25 cellular contexts compared by ENCODE assay signal in the genomic region with DNA sequence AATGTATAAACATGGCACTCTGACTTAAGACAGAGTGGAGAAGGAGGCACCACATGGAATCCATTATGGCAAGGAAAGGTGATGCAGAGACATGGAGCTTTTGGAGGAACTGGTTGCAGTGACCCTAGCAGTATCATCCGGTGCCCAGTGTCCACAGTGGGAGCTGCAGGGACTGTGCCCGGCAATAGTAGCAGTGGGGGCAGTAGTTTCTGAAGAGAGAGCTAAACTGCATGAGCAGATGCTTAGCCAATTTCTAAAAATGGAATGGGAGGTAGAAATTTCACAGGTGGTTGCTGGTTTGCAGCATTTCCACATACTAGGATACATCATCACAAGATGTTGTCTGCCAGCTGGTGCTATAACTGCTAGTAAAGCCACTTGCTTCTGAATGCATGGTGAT.
"Had no signal": no experiment of that assay in that cellular context is flagged by ENCODE, and none has a peak within 500 bp of the region (broad histone marks: within the 10 kb centered on the region; RNA-seq: fewer than 3 reads in every experiment).

No MANE protein-coding gene starts in this region.

- DNase-seq: hippocampal formation; kidney; left ventricle myocardium inferior; mesendoderm; naive B cell; natural killer cell; nephron progenitor cell; occipital lobe; right lobe of liver; stimulated activated CD4-positive, alpha-beta T cell treated with anti-CD3 and anti-CD28 coated beads, Interleukin-12 subunit alpha, Interleukin-12 subunit beta, amount 100 ng/mL, for 4 hours; stimulated activated CD4-positive, alpha-beta T cell treated with anti-CD3 and anti-CD28 coated beads, Interleukin-15, amount 100 ng/mL, for 24 hours; stimulated activated CD4-positive, alpha-beta T cell treated with anti-CD3 and anti-CD28 coated beads, Interleukin-2, amount 100 ng/mL, for 24 hours; stimulated activated CD4-positive, alpha-beta T cell treated with anti-CD3 and anti-CD28 coated beads, Interleukin-4, amount 100 ng/mL, for 1 hour; stimulated activated naive B cell treated with anti-CD40 and anti-IgM and Interleukin-4, amounts not matched to agents 10 μg/mL and 1 μg/mL and 100 μg/mL, for 72 hours; stimulated activated naive CD8-positive, alpha-beta T cell treated with anti-CD3 and anti-CD28 coated beads, Interleukin-15, Interleukin-2, amounts not matched to agents 100 U/mL and 50 U/mL, for 24 hours; stomach; tibial artery; uterus had no signal

- ATAC-seq: natural killer cell; right lobe of liver; stimulated activated naive B cell treated with anti-CD40 and anti-IgM and Interleukin-4, amounts not matched to agents 10 μg/mL and 1 μg/mL and 100 μg/mL, for 72 hours; stimulated activated naive CD8-positive, alpha-beta T cell treated with anti-CD3 and anti-CD28 coated beads, Interleukin-15, Interleukin-2, amounts not matched to agents 100 U/mL and 50 U/mL, for 24 hours had no signal

- H3K9me3 ChIP-seq: left ventricle myocardium inferior, neutrophil, right atrium auricular region, right lobe of liver, stomach, thoracic aorta, tibial artery, uterus had no signal

- H3K4me1 ChIP-seq: neural progenitor cell, parathyroid adenoma, stomach, tibial artery, uterus had no signal

- H3K4me3 ChIP-seq: left ventricle myocardium inferior, lung, neural progenitor cell, right atrium auricular region, right lobe of liver, skin epidermis, stomach, thoracic aorta, tibial artery, uterus had no signal

- H3K27me3 ChIP-seq: neural progenitor cell, neutrophil, right atrium auricular region, right lobe of liver, stomach, tibial artery, uterus had no signal

- H3K9ac ChIP-seq: neural progenitor cell, parathyroid adenoma had no signal

- H3K27ac ChIP-seq: left ventricle myocardium inferior, neural progenitor cell, neutrophil, parathyroid adenoma, right atrium auricular region, right lobe of liver, skin epidermis, stomach, thoracic aorta, tibial artery, uterus had no signal

- H2AFZ ChIP-seq: neural progenitor cell, parathyroid adenoma had no signal

- H3K4me2 ChIP-seq: neural progenitor cell had no signal

- H3K79me2 ChIP-seq: parathyroid adenoma had no signal

- H3K36me3 ChIP-seq: neural progenitor cell, neutrophil, right atrium auricular region, right lobe of liver, uterus had no signal
